In genomic region chr9:132877818-132878694, GRCh38 we compare ENCODE assay signal across 8 cellular contexts. TPM values are rescaled to one million over a fixed set of nuclear protein-coding genes. Genes with fewer than 3 reads are reported as not detected.
DNase-seq lines count a peak whose midpoint lies in the region; TF ChIP-seq lines count a peak whose summit lies in the region.

A gene with protein sequence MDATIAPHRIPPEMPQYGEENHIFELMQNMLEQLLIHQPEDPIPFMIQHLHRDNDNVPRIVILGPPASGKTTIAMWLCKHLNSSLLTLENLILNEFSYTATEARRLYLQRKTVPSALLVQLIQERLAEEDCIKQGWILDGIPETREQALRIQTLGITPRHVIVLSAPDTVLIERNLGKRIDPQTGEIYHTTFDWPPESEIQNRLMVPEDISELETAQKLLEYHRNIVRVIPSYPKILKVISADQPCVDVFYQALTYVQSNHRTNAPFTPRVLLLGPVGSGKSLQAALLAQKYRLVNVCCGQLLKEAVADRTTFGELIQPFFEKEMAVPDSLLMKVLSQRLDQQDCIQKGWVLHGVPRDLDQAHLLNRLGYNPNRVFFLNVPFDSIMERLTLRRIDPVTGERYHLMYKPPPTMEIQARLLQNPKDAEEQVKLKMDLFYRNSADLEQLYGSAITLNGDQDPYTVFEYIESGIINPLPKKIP (minus strand): TSS chr9:132878284. CDS start chr9:132878255, 29 bp downstream.

- H3K27ac ChIP-seq in spleen, result peak within 1 kb of the TSS in 7 of 8 donors; percentile 29 to 85 (median 76)

- H3K4me3 ChIP-seq in spleen, result peak within 1 kb of the TSS; percentile 85 to 98 (median 96)

- peak; percentile 70 for DNase-seq in EL
- peak; percentile 39 for DNase-seq in H4 (ENCODE audit: low spot score)
- peak; percentile 26 for DNase-seq in NCI-H1694 (lab: John Stamatoyannopoulos, UW)
- DNase-seq in activated CD4-positive, CD25-positive, alpha-beta regulatory T cell treated with anti-CD3 and anti-CD28 coated beads, Interleukin-2, amount 50 U/mL, for 16 hours (ENCODE audit: low read depth, low spot score), result peak; percentile 55
- peak; percentile 78 for DNase-seq in central memory CD4-positive, alpha-beta T cell
- DNase-seq in iris pigment epithelial cell (ENCODE audit: low read depth), result peak; percentile 69
- DNase-seq in spleen, result peak; percentile 92
- no peak for DNase-seq in NCI-H187 treated with DMSO at 0.1 percent for 48 hours (lab: John Stamatoyannopoulos, UW)

- H3K27me3 ChIP-seq in spleen (replicated peaks in 1 of 7), result no peaks in the 10 kb centered on the region

- H3K9me3 ChIP-seq in spleen, result no peaks in the 10 kb centered on the region

- H3K36me3 ChIP-seq in spleen, result no peaks in the 10 kb centered on the region

- WGBS in spleen, 5 donors, result 1 to 2% (median 1%) methylated on average over 48 to 89 of the region's 89 CpGs

- intact Hi-C loops in spleen (cut with DNase I; ENCODE audit: low total_unique reads), result no loop called here

- peaks cover 0 to 28% (median 21%) of the 10 kb centered on the region in 6 donors for H3K4me1 ChIP-seq in spleen

- TF ChIP-seq POLR2A in spleen (IDR thresholded peaks at IDR 0.05), result no peak

- peak in 1 of 11 experiments; percentile 11 for TF ChIP-seq CTCF in spleen (IDR thresholded peaks at IDR 0.05 in 8 of 11, conservative IDR thresholded peaks at IDR 0.05 in 3 of 11)

RNA-seq across cellular contexts. Expression of the gene that starts here (rescaled TPM):
- total RNA-seq in H4 (2014; rRNA removed; shearing (Covaris generic)), result 0.21 and 0.27 TPM in 2 replicates
- 1 to 10 TPM in 1 of 7 donors, under 1 TPM in 6; 0.51 to 1.8 (median 0.92) TPM for total RNA-seq in spleen
- 1 to 10 TPM in 2 of 3 donors, under 1 TPM in 1; 0.22 to 1.8 (median 1.0) TPM for polyA plus RNA-seq in spleen

Comparison
In these comparisons a context has a peak if more than half of its experiments do, and no peak if none do; other contexts are left out.
1. Peak in DNase-seq in H4; RNA of the gene not detected or under 1 TPM.